14 cellular contexts compared by ENCODE assay signal in the genomic region with DNA sequence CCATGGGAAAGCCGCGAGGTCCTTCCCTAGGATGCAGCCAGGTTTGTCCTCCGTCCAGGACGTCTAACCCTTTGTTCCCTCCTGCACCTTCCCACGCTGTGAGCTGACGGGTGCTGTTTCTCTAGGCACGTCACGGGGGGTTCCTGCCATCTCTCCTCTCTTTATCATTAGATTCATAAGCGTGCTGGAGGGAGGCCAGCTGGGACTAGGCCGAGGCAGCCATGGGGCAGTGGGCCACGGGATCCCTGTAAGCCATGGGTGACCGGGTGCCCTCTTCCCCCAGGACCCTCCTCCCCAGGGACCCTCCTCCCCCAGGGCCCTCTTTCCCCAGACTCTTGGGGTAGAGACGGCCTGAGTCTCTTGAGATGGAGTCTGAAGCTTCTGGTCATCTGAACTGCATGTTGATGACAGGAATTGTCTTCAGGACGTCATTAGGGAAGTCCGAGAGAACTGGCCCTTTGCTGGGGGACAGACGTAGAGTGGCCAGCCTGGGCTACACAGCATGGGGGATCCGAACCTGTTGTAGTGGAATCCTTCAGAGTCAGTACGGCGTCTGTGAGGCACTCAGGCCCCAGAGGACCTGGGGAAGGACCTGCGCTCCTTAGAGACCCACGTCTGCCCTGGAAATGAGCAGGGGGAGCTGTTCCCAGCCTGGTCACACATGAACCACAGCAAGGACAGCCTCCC.
A peak's percentile ranks its signal among the peaks of the same experiment; 100 is the strongest.
DNase-seq lines count a peak whose midpoint lies in the region; ATAC-seq and TF ChIP-seq lines count a peak whose summit lies in the region.
"Had no signal": no experiment of that assay in that cellular context is flagged by ENCODE, and none has a peak within 500 bp of the region (broad histone marks: within the 10 kb centered on the region; RNA-seq: fewer than 3 reads in every experiment).

No MANE protein-coding gene starts in this region.

- H4K20me1 ChIP-seq in osteoblast (ENCODE audit: insufficient read depth, low read length): no peaks in the 10 kb centered on the region

- H3K4me3 ChIP-seq in Panc1 (ENCODE audit: low read depth in 2 of 2, low read length in 2 of 2) (no peak overlapping the region), osteoblast (ENCODE audit: insufficient read depth, low read length) (no peak overlapping the region)
- H3K4me3 ChIP-seq: SJCRH30 had no signal

- no peaks in the 10 kb centered on the region for H3K9me3 ChIP-seq in Panc1 (ENCODE audit: control insufficient read depth, insufficient read depth, low read depth, low read length)
- no peaks in the 10 kb centered on the region for H3K9me3 ChIP-seq in osteoblast (ENCODE audit: low read depth, low read length)
- H3K9me3 ChIP-seq: BE2C, SJCRH30 had no signal

- H3K4me2 ChIP-seq in osteoblast (ENCODE audit: insufficient read depth, low read length): no peak overlapping the region

- no peak overlapping the region for H3K4me3 Mint-ChIP-seq in activated naive CD4-positive, alpha-beta T cell treated with anti-CD3 and anti-CD28 coated beads, Interleukin-2, amount 10 ng/mL, durations not matched to agents 7 days and 5 days
- no peak overlapping the region for H3K4me3 Mint-ChIP-seq in activated naive CD4-positive, alpha-beta T cell treated with anti-CD3 and anti-CD28 coated beads for 36 hours
- H3K4me3 Mint-ChIP-seq: CD8-positive, alpha-beta T cell had no signal

- POLR2A ChIA-PET in Panc1 (lab: Charles Lee): interaction anchor here (0.6 kb wide), 1 partner anchor 542 kb away, joined by 3 read pairs; no protein-coding TSS in a partner anchor

- H3K36me3 ChIP-seq in Panc1 (ENCODE audit: control insufficient read depth, insufficient read depth, low read length) (no peaks in the 10 kb centered on the region), osteoblast (ENCODE audit: insufficient read depth, low read length) (no peaks in the 10 kb centered on the region)
- H3K36me3 ChIP-seq: BE2C, SJCRH30 had no signal

- H3K9me3 Mint-ChIP-seq in activated naive CD4-positive, alpha-beta T cell treated with anti-CD3 and anti-CD28 coated beads, Interleukin-2, amount 10 ng/mL, durations not matched to agents 7 days and 5 days: no peaks in the 10 kb centered on the region
- no peaks in the 10 kb centered on the region for H3K9me3 Mint-ChIP-seq in activated naive CD4-positive, alpha-beta T cell treated with anti-CD3 and anti-CD28 coated beads for 36 hours
- H3K9me3 Mint-ChIP-seq: CD8-positive, alpha-beta T cell had no signal

- peaks cover 18% of the 10 kb centered on the region for H3K4me1 Mint-ChIP-seq in activated naive CD4-positive, alpha-beta T cell treated with anti-CD3 and anti-CD28 coated beads, Interleukin-2, amount 10 ng/mL, durations not matched to agents 7 days and 5 days
- H3K4me1 Mint-ChIP-seq in activated naive CD4-positive, alpha-beta T cell treated with anti-CD3 and anti-CD28 coated beads for 36 hours (ENCODE audit: low read depth): peaks cover 23% of the 10 kb centered on the region

- no peaks in the 10 kb centered on the region for H3K36me3 Mint-ChIP-seq in activated naive CD4-positive, alpha-beta T cell treated with anti-CD3 and anti-CD28 coated beads, Interleukin-2, amount 10 ng/mL, durations not matched to agents 7 days and 5 days
- no peaks in the 10 kb centered on the region for H3K36me3 Mint-ChIP-seq in activated naive CD4-positive, alpha-beta T cell treated with anti-CD3 and anti-CD28 coated beads for 36 hours (ENCODE audit: low read depth)
- H3K36me3 Mint-ChIP-seq: CD8-positive, alpha-beta T cell had no signal

- TF ChIP-seq CTCF in Panc1 (IDR thresholded peaks at IDR 0.05): no peak
- TF ChIP-seq CTCF in osteoblast (IDR thresholded peaks at IDR 0.05; ENCODE audit: extremely low read depth, low read depth, low read length): no peak

- H2AFZ ChIP-seq in osteoblast (ENCODE audit: low read length): no peak overlapping the region

- H3K27ac ChIP-seq in Panc1 (ENCODE audit: low read length) (no peak overlapping the region), osteoblast (ENCODE audit: low read depth, low read length) (no peak overlapping the region)
- H3K27ac ChIP-seq: RWPE1, SJCRH30 had no signal

- CTCF ChIA-PET in activated naive CD4-positive, alpha-beta T cell treated with anti-CD3 and anti-CD28 coated beads, Interleukin-2, amount 10 ng/mL, durations not matched to agents 7 days and 5 days (lab: Charles Lee): no interaction called here
- CTCF ChIA-PET in activated naive CD4-positive, alpha-beta T cell treated with anti-CD3 and anti-CD28 coated beads for 36 hours (lab: Charles Lee): no interaction called here
- CTCF ChIA-PET in Panc1 (lab: Charles Lee): interaction anchor here (0.8 kb wide), 1 partner anchor 46 kb away, joined by 3 read pairs; no protein-coding TSS in a partner anchor

- peaks cover 4% of the 10 kb centered on the region for H3K27me3 Mint-ChIP-seq in activated naive CD4-positive, alpha-beta T cell treated with anti-CD3 and anti-CD28 coated beads, Interleukin-2, amount 10 ng/mL, durations not matched to agents 7 days and 5 days
- no peaks in the 10 kb centered on the region for H3K27me3 Mint-ChIP-seq in activated naive CD4-positive, alpha-beta T cell treated with anti-CD3 and anti-CD28 coated beads for 36 hours (ENCODE audit: low read depth)

- no peaks in the 10 kb centered on the region for H3K4me1 ChIP-seq in Panc1 (ENCODE audit: control insufficient read depth, insufficient read depth, low read length)
- no peaks in the 10 kb centered on the region for H3K4me1 ChIP-seq in osteoblast (ENCODE audit: insufficient read depth, low read length)
- H3K4me1 ChIP-seq: BE2C, SJCRH30 had no signal

- DNase-seq in activated naive CD4-positive, alpha-beta T cell treated with anti-CD3 and anti-CD28 coated beads, Interleukin-2, amount 10 ng/mL, durations not matched to agents 7 days and 5 days: peak; percentile 9
- no peak for DNase-seq in activated naive CD4-positive, alpha-beta T cell treated with anti-CD3 and anti-CD28 coated beads for 36 hours
- DNase-seq in Panc1 (ENCODE audit: low read depth, low spot score): no peak
- DNase-seq in osteoblast (ENCODE audit: insufficient read length, low spot score, missing footprints): peak; percentile 66
- DNase-seq in NCI-H345 treated with DMSO at 0.1 percent for 48 hours (lab: John Stamatoyannopoulos, UW; ENCODE audit: unreplicated experiment): no peak
- DNase-seq in NCI-H510A (lab: John Stamatoyannopoulos, UW): no peak
- no peak for DNase-seq in SK-N-DZ (ENCODE audit: low spot score)
- DNase-seq: BE2C; CD8-positive, alpha-beta T cell; NCI-H1092 treated with DMSO at 0.1 percent for 48 hours; NCI-H2081; NCI-H82; SJCRH30 had no signal

- intact Hi-C loops in activated naive CD4-positive, alpha-beta T cell treated with anti-CD3 and anti-CD28 coated beads for 36 hours (cut with micrococcal nuclease): no loop called here
- intact Hi-C loops in Panc1 (cut with micrococcal nuclease; ENCODE audit: unreplicated experiment): no loop called here

- no TSS peak for BruUV-seq in Panc1 (replicated peaks; lab: Mats Ljungman, UMichigan)

- no peak overlapping the region for H3K27ac Mint-ChIP-seq in activated naive CD4-positive, alpha-beta T cell treated with anti-CD3 and anti-CD28 coated beads, Interleukin-2, amount 10 ng/mL, durations not matched to agents 7 days and 5 days
- H3K27ac Mint-ChIP-seq in activated naive CD4-positive, alpha-beta T cell treated with anti-CD3 and anti-CD28 coated beads for 36 hours: no peak overlapping the region
- H3K27ac Mint-ChIP-seq: CD8-positive, alpha-beta T cell had no signal

- peak; percentile 55; the same call in 1 of the 2 replicates for ATAC-seq in Panc1
- ATAC-seq: CD8-positive, alpha-beta T cell had no signal

- in situ Hi-C loops in Panc1 (cut with HindIII; ENCODE audit: low pct_unique_long_range_greater_than_20kb, low sequenced_read_pairs): no loop called here

- H3K79me2 ChIP-seq in osteoblast (ENCODE audit: insufficient read depth, low read length): no peaks in the 10 kb centered on the region

- no peaks in the 10 kb centered on the region for H3K27me3 ChIP-seq in Panc1 (ENCODE audit: control insufficient read depth, insufficient read depth, low read length)
- no peaks in the 10 kb centered on the region for H3K27me3 ChIP-seq in osteoblast (ENCODE audit: insufficient read depth, low read length)
- H3K27me3 ChIP-seq: BE2C, SJCRH30 had no signal

Comparison
In these comparisons a context has a peak if more than half of its experiments do, and no peak if none do; other contexts are left out.
1. DNase-seq: peak in activated naive CD4-positive, alpha-beta T cell treated with anti-CD3 and anti-CD28 coated beads, Interleukin-2, amount 10 ng/mL, durations not matched to agents 7 days and 5 days (single experiment) and osteoblast (single experiment); none in activated naive CD4-positive, alpha-beta T cell treated with anti-CD3 and anti-CD28 coated beads for 36 hours (single experiment), Panc1 (single experiment), NCI-H345 treated with DMSO at 0.1 percent for 48 hours (single experiment), NCI-H510A (single experiment) and SK-N-DZ (single experiment).